ENCODE assay signal across 15 cellular contexts in genomic region chr16:57798953-57799618, GRCh38. TPM values are rescaled to one million over a fixed set of nuclear protein-coding genes. Genes with fewer than 3 reads are reported as not detected.
DNase-seq lines count a peak whose midpoint lies in the region; ATAC-seq, FAIRE-seq and TF ChIP-seq lines count a peak whose summit lies in the region.
"Had no signal": no experiment of that assay in that cellular context is flagged by ENCODE, and none has a peak within 500 bp of the region (broad histone marks: within the 10 kb centered on the region; RNA-seq: fewer than 3 reads in every experiment).

No MANE protein-coding gene starts in this region.

- H3K4me1 ChIP-seq in heart right ventricle (peaks cover 34 to 83% (median 75%) of the 10 kb centered on the region in 9 donors), PC-9 (replicated peaks; ENCODE audit: insufficient read depth) (peaks cover 68% of the 10 kb centered on the region), HepG2 (ENCODE audit: insufficient read depth, low read length) (peaks cover 82% of the 10 kb centered on the region)

- CTCF ChIA-PET in PC-9 (lab: Charles Lee) (no interaction called here), HepG2 (lab: Yijun Ruan, JAX; ENCODE audit: low intra/inter-chr PET ratio, low total read pairs) (interaction anchor here (1.1 to 1.2 kb wide), 2 partner anchors 17 to 64 kb away, joined by 4 to 5 read pairs; no protein-coding TSS in a partner anchor)

- intact Hi-C loops in heart right ventricle (cut with DNase I) (loop anchor here in 4 of 10 donors (5.0 to 10.0 kb wide), 2 partner anchors 63 to 66 kb away; no protein-coding TSS in a partner anchor), left ventricle myocardium superior (cut with micrococcal nuclease) (no loop called here), PC-9 (cut with micrococcal nuclease; ENCODE audit: unreplicated experiment) (loop anchor here (1.0 kb wide), 2 partner anchors 26 to 40 kb away; no protein-coding TSS in a partner anchor), HepG2 (cut with micrococcal nuclease; ENCODE audit: unreplicated experiment) (loop anchor here (5.0 kb wide), 2 partner anchors 43 to 203 kb away; partner anchors contain the start of genes USB1 and ZNF319)

- DNase-seq in heart right ventricle (no peak), left ventricle myocardium superior (no peak), PC-9 (no peak), HepG2 (ENCODE audit: low spot score) (no peak), germinal center (ENCODE audit: low spot score) (no peak), glomerular visceral epithelial cell (ENCODE audit: extremely low spot score) (no peak), GM19239 (ENCODE audit: insufficient read length, low spot score) (no peak)
- DNase-seq: activated B cell treated with CpG ODN at 0.5 μM for 24 hours; activated effector memory CD4-positive, alpha-beta T cell treated with Interleukin-2 at 50 U/mL for 16 hours; BE2C; PC-3 had no signal

- TF ChIP-seq EP300 in HepG2 (IDR thresholded peaks at IDR 0.05; ENCODE audit: low read depth in 2 of 2, low read length in 2 of 2), result no peak
- no peak for TF ChIP-seq EP300 in HepG2 (CRISPR knock-in tag; IDR thresholded peaks at IDR 0.05; ENCODE audit: borderline replicate concordance)

- FAIRE-seq in HepG2 (lab: Jason Lieb, UNC), result no peak
- no peak for FAIRE-seq in GM19239 (lab: Jason Lieb, UNC)

- TF ChIP-seq RAD21 in HepG2 (CRISPR knock-in tag; IDR thresholded peaks at IDR 0.05), result no peak

- H3K27me3 ChIP-seq in heart right ventricle (peaks cover 0 to 17% (median 0%) of the 10 kb centered on the region in 7 donors), PC-9 (ENCODE audit: insufficient read depth, low read depth) (no peaks in the 10 kb centered on the region), HepG2 (ENCODE audit: control insufficient read depth in 1 of 2, insufficient read depth in 2 of 2, low read length in 2 of 2) (no peaks in the 10 kb centered on the region)
- H3K27me3 ChIP-seq: BE2C, vagina had no signal

- H3K4me3 ChIP-seq in heart right ventricle (peak overlapping the region in 2 of 10 donors; percentile 67 to 80), PC-9 (peak overlapping the region; percentile 72; the same call in 1 of the 2 replicates), HepG2 (replicated peaks in 1 of 3; ENCODE audit: insufficient read depth in 1 of 3, low read depth in 2 of 3, low read length in 3 of 3) (peak overlapping the region in 2 of 3 experiments; percentile 42 to 74; a peak in 3 of 6 replicates)
- H3K4me3 ChIP-seq: vagina had no signal

- no peak overlapping the region for H3K9ac ChIP-seq in HepG2 (ENCODE audit: insufficient read depth, low read depth, low read length)

- H3K9me3 ChIP-seq in heart right ventricle (no peaks in the 10 kb centered on the region), PC-9 (ENCODE audit: insufficient read depth, low read depth) (no peaks in the 10 kb centered on the region), HepG2 (ENCODE audit: low read length) (no peaks in the 10 kb centered on the region)
- H3K9me3 ChIP-seq: BE2C, neutrophil, vagina had no signal

- POLR2A ChIA-PET in PC-9 (lab: Charles Lee; ENCODE audit: unreplicated experiment) (no interaction called here), HepG2 (lab: Yijun Ruan, JAX) (interaction anchor here (0.6 to 12.4 kb wide), 16 partner anchors 9 to 316 kb away, joined by 3 to 141 read pairs (median 6); partner anchors contain the start of gene KATNB1)

- ATAC-seq in heart right ventricle (no peak), left ventricle myocardium superior (no peak), HepG2 (no peak), GM18870 (IDR thresholded peaks at IDR 0.05; ENCODE audit: unreplicated experiment) (no peak)
- ATAC-seq: PC-3 had no signal

- H3F3A ChIP-seq in PC-9 (ENCODE audit: insufficient read depth, low read depth), result peaks cover 52% of the 10 kb centered on the region

- TF ChIP-seq POLR2A in HepG2 (IDR thresholded peaks at IDR 0.05; ENCODE audit: insufficient read depth in 1 of 2, low read depth in 2 of 2, low read length in 2 of 2), result no peak

- in situ Hi-C loops in HepG2 (cut with HindIII; ENCODE audit: extremely low pct_ligation_motif_present, low pct_unique_long_range_greater_than_20kb), result no loop called here

- H3K79me2 ChIP-seq in PC-9 (ENCODE audit: low read depth) (peaks cover 51% of the 10 kb centered on the region), HepG2 (ENCODE audit: insufficient read depth, low read length) (peaks cover 40% of the 10 kb centered on the region)

- H4K20me1 ChIP-seq in PC-9 (ENCODE audit: insufficient read depth), result no peaks in the 10 kb centered on the region
- no peaks in the 10 kb centered on the region; the same call in 1 of the 2 replicates for H4K20me1 ChIP-seq in HepG2 (ENCODE audit: insufficient read depth, low read length)

- H2AFZ ChIP-seq in PC-9 (no peak overlapping the region), HepG2 (ENCODE audit: low read length) (no peak overlapping the region)

- WGBS in heart right ventricle, 2 donors, result 64 to 70% methylated on average over 6 of the region's 6 CpGs
- 65% methylated on average over 6 of the region's 6 CpGs for WGBS in HepG2 (ENCODE audit: low lambda C conversion rate)

- H3K9me2 ChIP-seq in PC-9 (ENCODE audit: insufficient read depth), result no peaks in the 10 kb centered on the region

- BruUV-seq in PC-9 (replicated peaks; lab: Mats Ljungman, UMichigan), result no TSS peak
- BruUV-seq in HepG2 (replicated peaks; lab: Mats Ljungman, UMichigan), result no TSS peak

- H3K4me2 ChIP-seq in PC-9 (peak overlapping the region; percentile 100), HepG2 (ENCODE audit: low read depth, low read length) (peak overlapping the region; percentile 87)

- peaks cover 0 to 39% (median 22%) of the 10 kb centered on the region in 9 donors for H3K36me3 ChIP-seq in heart right ventricle
- H3K36me3 ChIP-seq in PC-9 (ENCODE audit: low read depth), result peaks cover 14% of the 10 kb centered on the region
- H3K36me3 ChIP-seq in HepG2 (replicated peaks in 1 of 2; ENCODE audit: control insufficient read depth in 1 of 2, insufficient read depth in 2 of 2, low read length in 2 of 2), result peaks cover 10 to 12% of the 10 kb centered on the region in 2 experiments; a peak in 4 of 5 replicates
- H3K36me3 ChIP-seq: BE2C, neutrophil, vagina had no signal

- H3K27ac ChIP-seq in heart right ventricle, result peak overlapping the region in 8 of 10 donors; percentile 94 to 99 (median 98)
- H3K27ac ChIP-seq in PC-9, result no peak overlapping the region
- H3K27ac ChIP-seq in HepG2 (ENCODE audit: extremely low read length, insufficient read depth, low read length), result peak overlapping the region; percentile 10
- H3K27ac ChIP-seq: neutrophil, vagina had no signal

- TF ChIP-seq CTCF in heart right ventricle (IDR thresholded peaks at IDR 0.05) (no peak), PC-9 (conservative IDR thresholded peaks at IDR 0.05) (no peak), HepG2 (CRISPR knock-in tag; IDR thresholded peaks at IDR 0.05) (no peak)

TF ChIP-seq in HepG2, 621 proteins besides CTCF, POLR2A, EP300 and RAD21 (continues in another document):
- no peak for TF ChIP-seq DDIT3 (CRISPR knock-in tag; IDR thresholded peaks at IDR 0.05)
- TF ChIP-seq ZNF740 (CRISPR knock-in tag; IDR thresholded peaks at IDR 0.05), result no peak
- TF ChIP-seq, protein P1, sequence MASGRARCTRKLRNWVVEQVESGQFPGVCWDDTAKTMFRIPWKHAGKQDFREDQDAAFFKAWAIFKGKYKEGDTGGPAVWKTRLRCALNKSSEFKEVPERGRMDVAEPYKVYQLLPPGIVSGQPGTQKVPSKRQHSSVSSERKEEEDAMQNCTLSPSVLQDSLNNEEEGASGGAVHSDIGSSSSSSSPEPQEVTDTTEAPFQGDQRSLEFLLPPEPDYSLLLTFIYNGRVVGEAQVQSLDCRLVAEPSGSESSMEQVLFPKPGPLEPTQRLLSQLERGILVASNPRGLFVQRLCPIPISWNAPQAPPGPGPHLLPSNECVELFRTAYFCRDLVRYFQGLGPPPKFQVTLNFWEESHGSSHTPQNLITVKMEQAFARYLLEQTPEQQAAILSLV (CRISPR knock-in tag; IDR thresholded peaks at IDR 0.05; ENCODE audit: borderline replicate concordance), result peak; percentile 28; the same call in 1 of the 2 replicates
- TF ChIP-seq ZBTB7B (CRISPR knock-in tag; IDR thresholded peaks at IDR 0.05), result no peak
- no peak for TF ChIP-seq MLLT10 (CRISPR knock-in tag; IDR thresholded peaks at IDR 0.05)
- 0 out of 2 replicates have a peak, but pooled peaks have one; percentile 12 for TF ChIP-seq ZNF605 (CRISPR knock-in tag; IDR thresholded peaks at IDR 0.05)

RNA-seq across cellular contexts. Expression of gene KIFC3, which starts 3.2 kb away (rescaled TPM):
- 10 to 100 TPM; 42.5 to 91.4 (median 63.5) TPM for total RNA-seq in heart right ventricle
- polyA plus RNA-seq in heart right ventricle, result 10 to 100 TPM; 47.4 to 97.4 TPM
- 52.6 TPM for total RNA-seq in left ventricle myocardium superior
- total RNA-seq in PC-9 (2021), result 52.5 and 65.5 TPM in 2 replicates
- total RNA-seq in HepG2 (2016; rRNA removed; fragmentation: Illumina TruSeq; extraction: Trizol), result 30.0 and 45.3 TPM in 2 replicates
- 11.2 and 13.3 TPM in 2 replicates for total RNA-seq in HepG2 (2016; cell fraction: cytosol; rRNA removed; fragmentation: Illumina TruSeq; extraction: Trizol; ENCODE audit: low read depth)
- 26.2 and 45.1 TPM in 2 replicates for total RNA-seq in HepG2 (2016; cell fraction: insoluble cytoplasmic fraction; rRNA removed; fragmentation: Illumina TruSeq; extraction: Trizol)
- 23.6 and 24.3 TPM in 2 replicates for total RNA-seq in HepG2 (2016; cell fraction: membrane; rRNA removed; fragmentation: Illumina TruSeq; extraction: Trizol)
- total RNA-seq in HepG2 (2016; cell fraction: nucleus; rRNA removed; fragmentation: Illumina TruSeq; extraction: Trizol), result 39.1 and 45.8 TPM in 2 replicates
- polyA plus RNA-seq in HepG2 (2011; rRNA removed), result 42.1 and 70.6 TPM in 2 replicates
- 43.4 and 59.0 TPM in 2 replicates for polyA plus RNA-seq in HepG2 (2011; cell fraction: cytosol; rRNA removed)
- polyA plus RNA-seq in HepG2 (2011; cell fraction: nucleus; rRNA removed), result 225 and 236 TPM in 2 replicates
- polyA plus RNA-seq in HepG2 (2012), result 21.3 and 43.4 TPM in 2 replicates
- polyA plus RNA-seq in HepG2 (2016; cell fraction: cytosol; fragmentation: Illumina TruSeq; extraction: Trizol; ENCODE audit: low read depth), result 14.4 and 14.6 TPM in 2 replicates
- 20.2 and 24.5 TPM in 2 replicates for polyA plus RNA-seq in HepG2 (2016; cell fraction: insoluble cytoplasmic fraction; fragmentation: Illumina TruSeq; extraction: Trizol; ENCODE audit: low read depth)
- 13.8 and 19.9 TPM in 2 replicates for polyA plus RNA-seq in HepG2 (2016; cell fraction: membrane; fragmentation: Illumina TruSeq; extraction: Trizol; ENCODE audit: low read depth)
- polyA plus RNA-seq in HepG2 (2016; cell fraction: nucleus; fragmentation: Illumina TruSeq; extraction: Trizol; ENCODE audit: insufficient read depth, low read depth), result 79.4 and 80.8 TPM in 2 replicates
- polyA minus RNA-seq in HepG2 (2011; rRNA and poly(A)+ RNA removed; ENCODE audit: low replicate concordance), result 132 and 141 TPM in 2 replicates
- polyA minus RNA-seq in HepG2 (2011; cell fraction: cytosol; rRNA and poly(A)+ RNA removed), result 31.9 and 33.7 TPM in 2 replicates
- polyA minus RNA-seq in HepG2 (2011; cell fraction: nucleus; rRNA and poly(A)+ RNA removed), result 94.9 and 117 TPM in 2 replicates
- polyA plus RNA-seq: IgD-negative memory B cell had no signal
